17 cellular contexts compared by ENCODE assay signal in genomic region chr18:6374340-6374739, GRCh38. TPM values are rescaled to one million over a fixed set of nuclear protein-coding genes. Genes with fewer than 3 reads are reported as not detected.
"Had no signal": no experiment of that assay in that cellular context is flagged by ENCODE, and none has a peak within 500 bp of the region (broad histone marks: within the 10 kb centered on the region; RNA-seq: fewer than 3 reads in every experiment).

No MANE protein-coding gene starts in this region.

- H3K27ac ChIP-seq: body of pancreas, esophagus squamous epithelium, heart right ventricle, spleen, tibial artery had no signal

- FAIRE-seq: endothelial cell of umbilical vein had no signal

- H3K4me3 ChIP-seq: body of pancreas, esophagus squamous epithelium, heart right ventricle, spleen, tibial artery had no signal

- DNase-seq: activated CD4-positive, alpha-beta T cell treated with anti-CD3 and anti-CD28 coated beads, Interleukin-2, amount 10 ng/mL, durations not matched to agents 7 days and 5 days; activated CD8-positive, alpha-beta T cell treated with anti-CD3 and anti-CD28 coated beads, Interleukin-2, amount 10 ng/mL, durations not matched to agents 7 days and 5 days; activated naive CD4-positive, alpha-beta T cell treated with Interleukin-2 at 50 U/mL for 16 hours; activated naive CD8-positive, alpha-beta T cell treated with anti-CD3 and anti-CD28 coated beads, Interleukin-2, amount 10 ng/mL, durations not matched to agents 7 days and 5 days; activated T-cell treated with anti-CD3 and anti-CD28 coated beads, Interleukin-2, amount 50 U/mL, for 24 hours; amygdala; body of pancreas; dermis blood vessel endothelial cell; effector memory CD4-positive, alpha-beta T cell; esophagus squamous epithelium; heart right ventricle; midbrain; spleen; stimulated activated CD4-positive, alpha-beta T cell treated with anti-CD3 and anti-CD28 coated beads, Interleukin-4, amount 100 ng/mL, for 4 hours; stimulated activated naive B cell treated with anti-CD40 and anti-IgM and Interleukin-4, amounts not matched to agents 10 μg/mL and 1 μg/mL and 100 μg/mL, for 72 hours; tibial artery had no signal

- H3K9me3 ChIP-seq: body of pancreas, tibial artery had no signal

- H3K36me3 ChIP-seq: esophagus squamous epithelium, heart right ventricle, spleen, tibial artery had no signal

- H3K27me3 ChIP-seq: body of pancreas, esophagus squamous epithelium, heart right ventricle, spleen, tibial artery had no signal

- H3K4me1 ChIP-seq: spleen had no signal

- ATAC-seq: activated CD8-positive, alpha-beta T cell treated with anti-CD3 and anti-CD28 coated beads, Interleukin-2, amount 10 ng/mL, durations not matched to agents 7 days and 5 days; body of pancreas; heart right ventricle had no signal

RNA-seq across cellular contexts. Expression of gene L3MBTL4, which starts 40.4 kb away (rescaled TPM):
- total RNA-seq: activated CD8-positive, alpha-beta T cell treated with anti-CD3 and anti-CD28 coated beads, Interleukin-2, amount 10 ng/mL, durations not matched to agents 7 days and 5 days had no signal
- polyA plus RNA-seq: endothelial cell of umbilical vein had no signal
